11 cellular contexts compared by ENCODE assay signal in the genomic region with DNA sequence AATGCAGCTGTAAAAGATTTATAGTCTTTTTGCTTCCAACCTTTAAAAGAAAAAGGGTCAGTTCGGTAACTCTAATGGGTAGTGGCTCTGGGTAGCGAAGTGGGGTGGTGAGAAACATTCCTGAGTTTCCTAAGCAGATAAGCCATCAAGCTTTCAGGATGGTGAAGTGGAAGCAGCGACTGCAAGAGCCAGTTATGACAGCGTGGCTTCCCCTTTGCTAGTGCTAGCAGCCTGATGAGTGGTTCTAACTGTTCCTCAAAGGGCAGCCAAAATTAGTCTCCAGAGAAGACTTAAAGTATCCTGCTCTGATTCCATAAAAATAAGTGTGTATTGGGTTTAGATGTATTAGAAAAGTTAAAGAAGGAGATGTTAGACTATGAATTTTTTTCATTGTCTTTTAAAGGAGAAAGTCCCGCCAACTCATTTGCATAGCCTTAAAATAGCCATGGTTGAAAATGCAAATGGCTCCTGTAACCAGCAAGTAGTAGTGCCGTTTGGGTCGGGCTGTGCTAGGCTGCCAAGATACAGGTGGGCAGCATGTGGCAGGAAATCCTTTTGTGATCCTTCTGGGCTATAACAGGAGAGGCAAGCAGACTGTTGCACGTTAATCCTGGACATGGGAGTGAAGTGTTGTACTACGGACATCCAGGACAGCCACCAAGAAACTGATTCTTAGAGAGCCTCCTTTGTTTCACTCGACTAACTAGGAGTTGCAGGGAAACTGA. TPM values are rescaled to one million over a fixed set of nuclear protein-coding genes. Genes with fewer than 3 reads are reported as not detected.
DNase-seq lines count a peak whose midpoint lies in the region; ATAC-seq and TF ChIP-seq lines count a peak whose summit lies in the region.
"Had no signal": no experiment of that assay in that cellular context is flagged by ENCODE, and none has a peak within 500 bp of the region (broad histone marks: within the 10 kb centered on the region; RNA-seq: fewer than 3 reads in every experiment).

No MANE protein-coding gene starts in this region.

- H3K36me3 ChIP-seq in iPS-20b (ENCODE audit: insufficient read depth, low read depth, low read length) (no peaks in the 10 kb centered on the region), colonic mucosa (no peaks in the 10 kb centered on the region)

- DNase-seq in M059J (ENCODE audit: low read depth) (peak; percentile 42), ecto neural progenitor cell (ENCODE audit: low spot score) (no peak), NCI-H1930 (lab: John Stamatoyannopoulos, UW) (no peak), colonic mucosa (no peak)
- DNase-seq: kidney, NCI-H1092 treated with DMSO at 0.1 percent for 48 hours, trophoblast cell had no signal

- H3K4me1 ChIP-seq in iPS-20b (ENCODE audit: insufficient read depth, low read length) (peaks cover 8% of the 10 kb centered on the region), colonic mucosa (no peaks in the 10 kb centered on the region)

- H3K27ac ChIP-seq in iPS-20b (ENCODE audit: low read length) (no peak overlapping the region), colonic mucosa (no peak overlapping the region)

- H3K27me3 ChIP-seq in iPS-20b (ENCODE audit: insufficient read depth, low read length) (no peaks in the 10 kb centered on the region), colonic mucosa (no peaks in the 10 kb centered on the region)

- ATAC-seq in GM18868 (IDR thresholded peaks at IDR 0.05; ENCODE audit: unreplicated experiment) (peak; percentile 88), HG02588 (IDR thresholded peaks at IDR 0.05; ENCODE audit: unreplicated experiment) (peak; percentile 84), HG03045 (IDR thresholded peaks at IDR 0.05; ENCODE audit: unreplicated experiment) (no peak)

- H3K4me3 ChIP-seq in iPS-20b (ENCODE audit: low read length) (peak overlapping the region; percentile 54), colonic mucosa (no peak overlapping the region)

- H3K9me3 ChIP-seq in iPS-20b (ENCODE audit: insufficient read depth, low read depth, low read length) (no peaks in the 10 kb centered on the region), colonic mucosa (no peaks in the 10 kb centered on the region)

- intact Hi-C loops in colonic mucosa (cut with DNase I) = no loop called here

- TF ChIP-seq CTCF in colonic mucosa (IDR thresholded peaks at IDR 0.05) = no peak

- peak overlapping the region; percentile 75; the same call in 1 of the 2 replicates for H3K9ac ChIP-seq in iPS-20b (ENCODE audit: low read depth, low read length)
- H3K9ac ChIP-seq in colonic mucosa (ENCODE audit: low read depth in 2 of 2, low read length in 2 of 2) = no peak overlapping the region

RNA-seq across cellular contexts. Expression of gene ELOVL2, which starts 18.0 kb away (rescaled TPM):
- total RNA-seq in M059J (2014; rRNA removed; shearing (Covaris generic)) = 6.2 and 7.1 TPM in 2 replicates
- total RNA-seq in colonic mucosa = under 1 TPM; 0.05 to 0.11 TPM
